Comparison of ENCODE assay signal across 1 cellular context in genomic region chr17:64992325-64992802, GRCh38.
TF ChIP-seq lines count a peak whose summit lies in the region.

No MANE protein-coding gene starts in this region.

TF ChIP-seq in Ishikawa, 13 proteins besides CTCF, POLR2A, EP300 and RAD21 (continued from another document):
- TF ChIP-seq REST (IDR thresholded peaks at IDR 0.05; ENCODE audit: low read depth) (no peak), USF1 (IDR thresholded peaks at IDR 0.05) (peak; percentile 94)
